ENCODE assay signal across 30 cellular contexts in the genomic region with DNA sequence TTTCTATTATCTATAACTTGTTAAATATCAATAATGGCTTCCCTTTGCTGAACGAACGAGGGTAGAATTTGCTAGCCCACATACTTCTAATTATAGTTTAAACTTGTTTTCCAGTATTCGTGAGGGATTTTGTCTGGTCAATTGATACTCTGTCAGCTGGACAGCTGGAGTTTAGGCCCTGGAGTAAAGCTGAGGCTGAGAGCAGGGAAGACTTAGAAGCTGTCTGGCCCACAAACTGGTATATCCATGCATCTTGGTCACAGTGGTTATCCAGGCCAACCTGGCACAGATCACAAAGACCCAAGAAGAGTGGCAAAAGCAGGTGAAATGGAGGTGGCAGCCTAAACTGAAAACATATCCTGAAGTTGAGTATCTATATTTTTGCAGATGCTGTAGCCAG.
"Had no signal": no experiment of that assay in that cellular context is flagged by ENCODE, and none has a peak within 500 bp of the region (broad histone marks: within the 10 kb centered on the region; RNA-seq: fewer than 3 reads in every experiment).

No MANE protein-coding gene starts in this region.

- H3K4me3 ChIP-seq: left lung, lower lobe of right lung, pancreas, prostate gland, transverse colon, upper lobe of right lung had no signal

- H3K4me1 Mint-ChIP-seq: immature natural killer cell had no signal

- H3K36me3 ChIP-seq: pancreas, prostate gland, transverse colon had no signal

- H3K4me1 ChIP-seq: pancreas, prostate gland had no signal

- H3K9me3 ChIP-seq: left lung, lower lobe of right lung, pancreas, prostate gland, transverse colon, upper lobe of right lung had no signal

- H3K27ac Mint-ChIP-seq: immature natural killer cell; mesothelial cell of epicardium; stimulated activated memory B cell treated with anti-CD40 and anti-IgM and Interleukin-4, amounts not matched to agents 10 μg/mL and 1 μg/mL and 100 μg/mL, for 72 hours; stimulated activated naive CD8-positive, alpha-beta T cell treated with anti-CD3 and anti-CD28 coated beads, Interleukin-15, amount 100 ng/mL, for 72 hours had no signal

- H3K4me3 Mint-ChIP-seq: immature natural killer cell; mesothelial cell of epicardium; naive thymus-derived CD4-positive, alpha-beta T cell; natural killer cell treated with Interleukin-12 subunit alpha and Interleukin-12 subunit beta and Interleukin-15 and Interleukin-18, amount 100 ng/mL, for 72 hours; neural crest cell; stimulated activated memory B cell treated with anti-CD40 and anti-IgM and Interleukin-4, amounts not matched to agents 10 μg/mL and 1 μg/mL and 100 μg/mL, for 72 hours; stimulated activated naive CD8-positive, alpha-beta T cell treated with anti-CD3 and anti-CD28 coated beads, Interleukin-15, amount 100 ng/mL, for 72 hours had no signal

- DNase-seq: hypothalamus; immature natural killer cell; kidney; left colon; left lung; lower lobe of right lung; mammary epithelial cell; mesendoderm; naive thymus-derived CD4-positive, alpha-beta T cell; nucleus accumbens; pancreas; posterior cingulate gyrus; retina; right cardiac atrium; small intestine; stimulated activated CD4-positive, alpha-beta T cell treated with anti-CD3 and anti-CD28 coated beads, Interleukin-1b, Interleukin-23, amount 100 ng/mL, for 48 hours; stimulated activated CD4-positive, alpha-beta T cell treated with anti-CD3 and anti-CD28 coated beads, Interleukin-2, amount 100 ng/mL, for 48 hours; stimulated activated CD4-positive, alpha-beta T cell treated with anti-CD3 and anti-CD28 coated beads, Interleukin-4, amount 100 ng/mL, for 4 hours; stimulated activated CD8-positive, alpha-beta memory T cell treated with anti-CD3 and anti-CD28 coated beads, Interleukin-4, amount 100 ng/mL, for 48 hours; stimulated activated naive CD4-positive, alpha-beta T cell treated with Interleukin-2 at 50 U/mL for 16 hours; stimulated activated naive CD8-positive, alpha-beta T cell treated with anti-CD3 and anti-CD28 coated beads, Interleukin-15, amount 100 ng/mL, for 72 hours; substantia nigra; transverse colon; upper lobe of right lung had no signal

- H3K27ac ChIP-seq: left lung, lower lobe of right lung, pancreas, prostate gland, transverse colon, upper lobe of right lung had no signal

- ATAC-seq: left colon; left lung; lower lobe of right lung; naive thymus-derived CD4-positive, alpha-beta T cell; natural killer cell treated with Interleukin-12 subunit alpha and Interleukin-12 subunit beta and Interleukin-15 and Interleukin-18, amount 100 ng/mL, for 72 hours; pancreas; right cardiac atrium; sciatic nerve; stimulated activated memory B cell treated with anti-CD40 and anti-IgM and Interleukin-4, amounts not matched to agents 10 μg/mL and 1 μg/mL and 100 μg/mL, for 72 hours; stimulated activated naive CD8-positive, alpha-beta T cell treated with anti-CD3 and anti-CD28 coated beads, Interleukin-15, amount 100 ng/mL, for 72 hours; upper lobe of right lung had no signal

- H3K27me3 Mint-ChIP-seq: natural killer cell treated with Interleukin-12 subunit alpha and Interleukin-12 subunit beta and Interleukin-15 and Interleukin-18, amount 100 ng/mL, for 72 hours; stimulated activated memory B cell treated with anti-CD40 and anti-IgM and Interleukin-4, amounts not matched to agents 10 μg/mL and 1 μg/mL and 100 μg/mL, for 72 hours; stimulated activated naive CD8-positive, alpha-beta T cell treated with anti-CD3 and anti-CD28 coated beads, Interleukin-15, amount 100 ng/mL, for 72 hours had no signal

- H3K9me3 Mint-ChIP-seq: immature natural killer cell; natural killer cell treated with Interleukin-12 subunit alpha and Interleukin-12 subunit beta and Interleukin-15 and Interleukin-18, amount 100 ng/mL, for 72 hours; stimulated activated memory B cell treated with anti-CD40 and anti-IgM and Interleukin-4, amounts not matched to agents 10 μg/mL and 1 μg/mL and 100 μg/mL, for 72 hours; stimulated activated naive CD8-positive, alpha-beta T cell treated with anti-CD3 and anti-CD28 coated beads, Interleukin-15, amount 100 ng/mL, for 72 hours had no signal

- H3K27me3 ChIP-seq: left lung, pancreas, transverse colon, upper lobe of right lung had no signal
